In genomic region chr1:35441926-35442579, GRCh38 we compare ENCODE assay signal across 15 cellular contexts.
"Had no signal": no experiment of that assay in that cellular context is flagged by ENCODE, and none has a peak within 500 bp of the region (broad histone marks: within the 10 kb centered on the region; RNA-seq: fewer than 3 reads in every experiment).

No MANE protein-coding gene starts in this region.

- H3K4me3 Mint-ChIP-seq: activated CD4-positive, alpha-beta memory T cell treated with anti-CD3 and anti-CD28 coated beads for 36 hours; activated naive CD8-positive, alpha-beta T cell treated with anti-CD3 and anti-CD28 coated beads, Interleukin-2, amount 10 ng/mL, durations not matched to agents 7 days and 5 days had no signal

- H3K27me3 ChIP-seq: right lobe of liver, stomach had no signal

- H3K4me1 ChIP-seq: psoas muscle had no signal

- H3K4me3 ChIP-seq: psoas muscle, right lobe of liver, stomach, thoracic aorta had no signal

- H3K9me3 Mint-ChIP-seq: activated CD4-positive, alpha-beta memory T cell treated with anti-CD3 and anti-CD28 coated beads for 36 hours; activated naive CD8-positive, alpha-beta T cell treated with anti-CD3 and anti-CD28 coated beads, Interleukin-2, amount 10 ng/mL, durations not matched to agents 7 days and 5 days had no signal

- H3K27ac ChIP-seq: psoas muscle, right lobe of liver, stomach, thoracic aorta had no signal

- H3K9me3 ChIP-seq: psoas muscle, right lobe of liver, stomach, thoracic aorta had no signal

- H3K27me3 Mint-ChIP-seq: activated CD4-positive, alpha-beta memory T cell treated with anti-CD3 and anti-CD28 coated beads for 36 hours; activated naive CD8-positive, alpha-beta T cell treated with anti-CD3 and anti-CD28 coated beads, Interleukin-2, amount 10 ng/mL, durations not matched to agents 7 days and 5 days had no signal

- DNase-seq: activated CD4-positive, alpha-beta T cell treated with anti-CD3 and anti-CD28 coated beads for 1 hour; activated gamma-delta T cell treated with Interleukin-2 at 50 U/mL for 16 hours; activated naive CD8-positive, alpha-beta T cell treated with anti-CD3 and anti-CD28 coated beads, Interleukin-2, amount 10 ng/mL, durations not matched to agents 7 days and 5 days; dermis blood vessel endothelial cell; foreskin melanocyte; kidney glomerular epithelial cell; left ventricle myocardium superior; mesenchymal stem cell; psoas muscle; right lobe of liver; stomach had no signal

- ATAC-seq: left ventricle myocardium superior, psoas muscle, SK-N-SH treated with all-trans-retinoic acid at 6 μM for 48 hours had no signal

- FAIRE-seq: astrocyte had no signal
